In genomic region chr10:36725581-36726520, GRCh38 we compare ENCODE assay signal across 10 cellular contexts.
DNase-seq lines count a peak whose midpoint lies in the region; ATAC-seq and TF ChIP-seq lines count a peak whose summit lies in the region.
"Had no signal": no experiment of that assay in that cellular context is flagged by ENCODE, and none has a peak within 500 bp of the region (broad histone marks: within the 10 kb centered on the region; RNA-seq: fewer than 3 reads in every experiment).

No MANE protein-coding gene starts in this region.

- CTCF ChIA-PET in SK-N-SH (lab: Yijun Ruan, JAX) = interaction anchor here (0.9 to 1.9 kb wide), 9 partner anchors 12 to 1124 kb away, joined by 3 to 12 read pairs (median 4); no protein-coding TSS in a partner anchor

- DNase-seq in AG08396 (ENCODE audit: low spot score) = peak; percentile 64
- peak; percentile 70 for DNase-seq in Karpas-422
- DNase-seq in SK-N-SH = peak; percentile 47
- DNase-seq in heart right ventricle = peak in 1 of 2 donors; percentile 25
- DNase-seq in smooth muscle cell of the brain vasculature (ENCODE audit: low read depth, low spot score) = peak; percentile 65
- DNase-seq in stimulated activated CD4-positive, alpha-beta T cell treated with anti-CD3 and anti-CD28 coated beads, Interleukin-15, amount 100 ng/mL, for 24 hours = no peak
- no peak for DNase-seq in HUDEP-2 (lab: John Stamatoyannopoulos, UW; ENCODE audit: unreplicated experiment in 76 of 76)

- no peaks in the 10 kb centered on the region for H4K20me1 ChIP-seq in Karpas-422 (ENCODE audit: insufficient read depth, low read depth, low read length)
- H4K20me1 ChIP-seq in SK-N-SH (ENCODE audit: insufficient read depth) = no peaks in the 10 kb centered on the region

- TF ChIP-seq EP300 in SK-N-SH (IDR thresholded peaks at IDR 0.05; ENCODE audit: borderline replicate concordance in 1 of 2, low read depth in 1 of 2, low read length in 1 of 2) = peak in 1 of 2 experiments; percentile 79; a peak in 2 of 4 replicates

- no peaks in the 10 kb centered on the region for H3K4me1 ChIP-seq in Karpas-422 (ENCODE audit: low read length)
- H3K4me1 ChIP-seq in SK-N-SH (ENCODE audit: control insufficient read depth in 1 of 2, insufficient read depth in 2 of 2, low read depth in 1 of 2, low read length in 1 of 2) = peaks cover 5 to 27% of the 10 kb centered on the region in 2 experiments; a peak in 2 of 4 replicates
- peaks cover 0 to 7% (median 0%) of the 10 kb centered on the region in 9 donors for H3K4me1 ChIP-seq in heart right ventricle
- H3K4me1 ChIP-seq: breast epithelium had no signal

- H3K79me2 ChIP-seq in Karpas-422 (ENCODE audit: low read length) = no peaks in the 10 kb centered on the region
- H3K79me2 ChIP-seq in SK-N-SH (ENCODE audit: insufficient read depth) = no peaks in the 10 kb centered on the region

- no peaks in the 10 kb centered on the region for H3K27me3 ChIP-seq in Karpas-422 (ENCODE audit: low read length)
- no peaks in the 10 kb centered on the region for H3K27me3 ChIP-seq in SK-N-SH (ENCODE audit: insufficient read depth)
- H3K27me3 ChIP-seq in heart right ventricle = no peaks in the 10 kb centered on the region
- H3K27me3 ChIP-seq: breast epithelium had no signal

- peak; percentile 23 to 95 (median 62) for ATAC-seq in heart right ventricle
- no peak for ATAC-seq in GM21825 (IDR thresholded peaks at IDR 0.05; ENCODE audit: unreplicated experiment)

- intact Hi-C loops in heart right ventricle (cut with DNase I) = loop anchor here in 1 of 10 donors (5.0 kb wide), 1 partner anchor 1089 kb away; no protein-coding TSS in a partner anchor

- 69% methylated on average over 6 of the region's 6 CpGs for WGBS in SK-N-SH (ENCODE audit: low lambda C conversion rate)
- 77 to 85% methylated on average over 6 of the region's 6 CpGs for WGBS in heart right ventricle, 2 donors

- H2AFZ ChIP-seq in Karpas-422 (ENCODE audit: low read length) = no peak overlapping the region
- no peak overlapping the region for H2AFZ ChIP-seq in SK-N-SH (ENCODE audit: low read depth)

- TF ChIP-seq CTCF in SK-N-SH (IDR thresholded peaks at IDR 0.05) (peak; percentile 56), heart right ventricle (IDR thresholded peaks at IDR 0.05) (peak in 6 of 9 donors; percentile 26 to 49 (median 36))

- POLR2A ChIA-PET in SK-N-SH (lab: Yijun Ruan, JAX) = no interaction called here

- H3K4me2 ChIP-seq in Karpas-422 (ENCODE audit: low read depth, low read length, poor library complexity, severe bottlenecking) (no peak overlapping the region), SK-N-SH (peak overlapping the region; percentile 38; the same call in 1 of the 2 replicates)

- H3K27ac ChIP-seq in Karpas-422 (ENCODE audit: low read length) (no peak overlapping the region), SK-N-SH (ENCODE audit: low read depth in 2 of 2, low read length in 1 of 2) (peak overlapping the region in 1 of 2 experiments; percentile 54; a peak in 2 of 4 replicates), heart right ventricle (no peak overlapping the region)
- H3K27ac ChIP-seq: breast epithelium, thoracic aorta had no signal

- H3K9me2 ChIP-seq in Karpas-422 (replicated peaks; ENCODE audit: insufficient read depth, low read length) (no peaks in the 10 kb centered on the region), SK-N-SH (no peaks in the 10 kb centered on the region)

- peaks cover 14% of the 10 kb centered on the region for H3F3A ChIP-seq in SK-N-SH (replicated peaks; ENCODE audit: insufficient read depth)

- peak; percentile 75 for TF ChIP-seq RAD21 in SK-N-SH (IDR thresholded peaks at IDR 0.05; ENCODE audit: low read length)

- H3K9me3 ChIP-seq in Karpas-422 (ENCODE audit: low read length) = no peaks in the 10 kb centered on the region
- no peaks in the 10 kb centered on the region for H3K9me3 ChIP-seq in SK-N-SH
- no peaks in the 10 kb centered on the region for H3K9me3 ChIP-seq in heart right ventricle
- H3K9me3 ChIP-seq: breast epithelium, thoracic aorta had no signal

- no peak overlapping the region for H3K4me3 ChIP-seq in Karpas-422 (ENCODE audit: low read length)
- H3K4me3 ChIP-seq in SK-N-SH (ENCODE audit: low read depth in 2 of 2, low read length in 1 of 2) = no peak overlapping the region
- H3K4me3 ChIP-seq in heart right ventricle = no peak overlapping the region
- H3K4me3 ChIP-seq: breast epithelium, thoracic aorta had no signal

- H3K36me3 ChIP-seq in Karpas-422 (ENCODE audit: insufficient read depth, low read length) (no peaks in the 10 kb centered on the region), SK-N-SH (replicated peaks in 1 of 2; ENCODE audit: control insufficient read depth in 1 of 2, insufficient read depth in 2 of 2, low read length in 1 of 2) (no peaks in the 10 kb centered on the region), heart right ventricle (no peaks in the 10 kb centered on the region)
- H3K36me3 ChIP-seq: breast epithelium, thoracic aorta had no signal

- H3K9ac ChIP-seq in Karpas-422 (ENCODE audit: low read length) = no peak overlapping the region
- H3K9ac ChIP-seq in SK-N-SH = no peak overlapping the region

TF ChIP-seq in SK-N-SH, 30 proteins besides CTCF, POLR2A, EP300 and RAD21 (continues in another document):
- TF ChIP-seq FOXM1 (IDR thresholded peaks at IDR 0.05; ENCODE audit: low read depth) = no peak
- TF ChIP-seq ZBTB33 (IDR thresholded peaks at IDR 0.05; ENCODE audit: borderline replicate concordance, low read depth) = no peak
- TF ChIP-seq, protein P1, sequence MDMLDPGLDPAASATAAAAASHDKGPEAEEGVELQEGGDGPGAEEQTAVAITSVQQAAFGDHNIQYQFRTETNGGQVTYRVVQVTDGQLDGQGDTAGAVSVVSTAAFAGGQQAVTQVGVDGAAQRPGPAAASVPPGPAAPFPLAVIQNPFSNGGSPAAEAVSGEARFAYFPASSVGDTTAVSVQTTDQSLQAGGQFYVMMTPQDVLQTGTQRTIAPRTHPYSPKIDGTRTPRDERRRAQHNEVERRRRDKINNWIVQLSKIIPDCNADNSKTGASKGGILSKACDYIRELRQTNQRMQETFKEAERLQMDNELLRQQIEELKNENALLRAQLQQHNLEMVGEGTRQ (IDR thresholded peaks at IDR 0.05; ENCODE audit: borderline replicate concordance, low read depth, low read length) = no peak
- peak; percentile 71; the same call in 1 of the 2 replicates for TF ChIP-seq TEAD4 (IDR thresholded peaks at IDR 0.05; ENCODE audit: borderline replicate concordance, insufficient read depth)
- TF ChIP-seq SMC3 (IDR thresholded peaks at IDR 0.05; ENCODE audit: low read depth, low read length) = peak; percentile 69
- peak; percentile 67 for TF ChIP-seq JUND (IDR thresholded peaks at IDR 0.05)
- no peak for TF ChIP-seq SIN3A (IDR thresholded peaks at IDR 0.05; ENCODE audit: borderline replicate concordance, low read depth, low read length)
- TF ChIP-seq NRF1 (IDR thresholded peaks at IDR 0.05; ENCODE audit: low read depth, low read length) = no peak
- no peak for TF ChIP-seq TAF1 (IDR thresholded peaks at IDR 0.05; ENCODE audit: borderline replicate concordance, low read depth, low read length)
- TF ChIP-seq NFIC (IDR thresholded peaks at IDR 0.05; ENCODE audit: borderline replicate concordance) = peak; percentile 74
- no peak for TF ChIP-seq GABPA (IDR thresholded peaks at IDR 0.05; ENCODE audit: low read depth)
- no peak for TF ChIP-seq FOXJ3 (CRISPR knock-in tag; IDR thresholded peaks at IDR 0.05)
- no peak for TF ChIP-seq RFX5 (IDR thresholded peaks at IDR 0.05; ENCODE audit: low read length)
- TF ChIP-seq REST (IDR thresholded peaks at IDR 0.05; ENCODE audit: low read depth, low read length) = no peak

Comparison
In these comparisons a context has a peak if more than half of its experiments do, and no peak if none do; other contexts are left out.
1. DNase-seq: peak in AG08396 (single experiment), Karpas-422 (single experiment), SK-N-SH (single experiment) and smooth muscle cell of the brain vasculature (single experiment); none in stimulated activated CD4-positive, alpha-beta T cell treated with anti-CD3 and anti-CD28 coated beads, Interleukin-15, amount 100 ng/mL, for 24 hours (single experiment) and HUDEP-2 (0 of 76).